Comparison of ENCODE assay signal across 8 cellular contexts in genomic region chr22:24175160-24175808, GRCh38.
DNase-seq lines count a peak whose midpoint lies in the region.

No MANE protein-coding gene starts in this region.

- DNase-seq in NCI-H146 (lab: John Stamatoyannopoulos, UW) = peak; percentile 56
- no peak for DNase-seq in NCI-H146 treated with DMSO at 0.1 percent for 48 hours (lab: John Stamatoyannopoulos, UW; ENCODE audit: unreplicated experiment)
- peak; percentile 1 for DNase-seq in NCI-H128 (lab: John Stamatoyannopoulos, UW; ENCODE audit: unreplicated experiment)
- DNase-seq in activated CD8-positive, alpha-beta memory T cell treated with anti-CD3 and anti-CD28 coated beads for 1 hour (ENCODE audit: extremely low read depth in 1 of 2, low read depth in 1 of 2) = peak; percentile 31 to 56
- peak; percentile 39 for DNase-seq in effector CD8-positive, alpha-beta T cell (lab: John Stamatoyannopoulos, UW)
- peak; percentile 80 for DNase-seq in medulla oblongata (ENCODE audit: extremely low spot score)
- peak; percentile 30 for DNase-seq in stimulated activated CD8-positive, alpha-beta memory T cell treated with anti-CD3 and anti-CD28 coated beads, Interleukin-15, amount 100 ng/mL, for 1 hour (ENCODE audit: low read depth)
- DNase-seq in NCI-H187 treated with DMSO at 0.1 percent for 48 hours (lab: John Stamatoyannopoulos, UW) = no peak

Comparison
In these comparisons a context has a peak if more than half of its experiments do, and no peak if none do; other contexts are left out.
1. DNase-seq: peak in NCI-H146 (single experiment), NCI-H128 (single experiment), activated CD8-positive, alpha-beta memory T cell treated with anti-CD3 and anti-CD28 coated beads for 1 hour (2 of 2), effector CD8-positive, alpha-beta T cell (single experiment), medulla oblongata (single experiment) and stimulated activated CD8-positive, alpha-beta memory T cell treated with anti-CD3 and anti-CD28 coated beads, Interleukin-15, amount 100 ng/mL, for 1 hour (single experiment); none in NCI-H146 treated with DMSO at 0.1 percent for 48 hours (single experiment) and NCI-H187 treated with DMSO at 0.1 percent for 48 hours (single experiment).